ENCODE assay signal across 13 cellular contexts in the genomic region with DNA sequence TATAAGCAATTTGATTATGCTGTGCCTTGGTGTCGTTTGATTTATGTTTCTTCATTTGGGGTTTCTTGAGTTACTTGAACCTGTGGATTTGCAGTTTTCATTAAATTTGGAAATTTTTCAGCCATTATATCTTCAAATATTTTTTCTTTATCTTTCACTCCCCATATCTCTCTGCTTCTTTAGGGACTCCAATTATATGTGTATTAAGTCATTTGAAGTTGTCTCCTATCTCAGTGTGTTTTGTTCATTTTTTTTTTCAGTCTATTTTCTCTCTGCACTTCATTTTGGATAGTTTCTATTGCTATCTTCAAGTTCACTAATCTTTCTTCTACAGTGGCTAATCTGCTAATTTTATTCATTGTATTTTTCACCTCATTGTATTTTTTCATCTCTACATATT. TPM values are rescaled to one million over a fixed set of nuclear protein-coding genes. Genes with fewer than 3 reads are reported as not detected.
A peak's percentile ranks its signal among the peaks of the same experiment; 100 is the strongest.
DNase-seq lines count a peak whose midpoint lies in the region; ATAC-seq and TF ChIP-seq lines count a peak whose summit lies in the region.
"Had no signal": no experiment of that assay in that cellular context is flagged by ENCODE, and none has a peak within 500 bp of the region (broad histone marks: within the 10 kb centered on the region; RNA-seq: fewer than 3 reads in every experiment).

No MANE protein-coding gene starts in this region.

- TF ChIP-seq POLR2A in upper lobe of left lung (IDR thresholded peaks at IDR 0.05), result no peak

- no peak overlapping the region for H3K4me3 ChIP-seq in HEK293 (ENCODE audit: low read depth, low read length)
- no peak overlapping the region for H3K4me3 ChIP-seq in upper lobe of left lung
- H3K4me3 ChIP-seq in effector memory CD4-positive, alpha-beta T cell (ENCODE audit: insufficient read depth, low read depth, low read length, poor library complexity, severe bottlenecking), result no peak overlapping the region
- H3K4me3 ChIP-seq: BLaER1 had no signal

- peaks cover 26% of the 10 kb centered on the region for H3K4me1 Mint-ChIP-seq in activated T-cell treated with anti-CD3 and anti-CD28 coated beads, Interleukin-2, amount 50 U/mL, for 72 hours (ENCODE audit: low read depth)
- H3K4me1 Mint-ChIP-seq in endothelial cell (ENCODE audit: unreplicated experiment), result peaks cover 5% of the 10 kb centered on the region
- peaks cover 63 to 68% of the 10 kb centered on the region in 2 donors for H3K4me1 Mint-ChIP-seq in natural killer cell treated with Interleukin-12 subunit alpha and Interleukin-12 subunit beta and Interleukin-15 and Interleukin-18, amount 100 ng/mL, for 72 hours (ENCODE audit: low read depth in 2 of 2)

- no peak overlapping the region for H3K27ac ChIP-seq in HEK293 (ENCODE audit: extremely low read depth, low read depth, low read length)
- H3K27ac ChIP-seq in upper lobe of left lung, result no peak overlapping the region
- no peak overlapping the region for H3K27ac ChIP-seq in effector memory CD4-positive, alpha-beta T cell (ENCODE audit: insufficient read depth, low read length, poor library complexity, severe bottlenecking)
- H3K27ac ChIP-seq: 22Rv1, BLaER1 had no signal

- POLR2A ChIA-PET in HEK293 (lab: Yijun Ruan, JAX), result no interaction called here

- H3K4me3 Mint-ChIP-seq in activated T-cell treated with anti-CD3 and anti-CD28 coated beads, Interleukin-2, amount 50 U/mL, for 72 hours, result no peak overlapping the region
- peak overlapping the region; percentile 21 for H3K4me3 Mint-ChIP-seq in endothelial cell (ENCODE audit: unreplicated experiment)
- peak overlapping the region; percentile 0 for H3K4me3 Mint-ChIP-seq in natural killer cell treated with Interleukin-12 subunit alpha and Interleukin-12 subunit beta and Interleukin-15 and Interleukin-18, amount 100 ng/mL, for 72 hours
- H3K4me3 Mint-ChIP-seq: CD14-positive monocyte, H9 had no signal

- 93 to 100% methylated on average over 1 of the region's 1 CpG for WGBS in upper lobe of left lung, 2 donors

- no peak for TF ChIP-seq EP300 in upper lobe of left lung (IDR thresholded peaks at IDR 0.05)

- no peaks in the 10 kb centered on the region for H3K27me3 Mint-ChIP-seq in activated T-cell treated with anti-CD3 and anti-CD28 coated beads, Interleukin-2, amount 50 U/mL, for 72 hours (ENCODE audit: low read depth)
- H3K27me3 Mint-ChIP-seq in endothelial cell (ENCODE audit: unreplicated experiment), result peaks cover 2% of the 10 kb centered on the region
- no peaks in the 10 kb centered on the region for H3K27me3 Mint-ChIP-seq in natural killer cell treated with Interleukin-12 subunit alpha and Interleukin-12 subunit beta and Interleukin-15 and Interleukin-18, amount 100 ng/mL, for 72 hours

- TF ChIP-seq CTCF in HEK293 (tag by site-specific recombination; IDR thresholded peaks at IDR 0.05) (no peak), endothelial cell (IDR thresholded peaks at IDR 0.05; ENCODE audit: unreplicated experiment) (no peak), upper lobe of left lung (IDR thresholded peaks at IDR 0.05) (no peak)

- H3K9me3 ChIP-seq in HEK293 (ENCODE audit: control insufficient read depth, insufficient read depth, low read depth, low read length) (no peaks in the 10 kb centered on the region; the same call in 1 of the 2 replicates), upper lobe of left lung (no peaks in the 10 kb centered on the region)
- no peaks in the 10 kb centered on the region for H3K9me3 ChIP-seq in effector memory CD4-positive, alpha-beta T cell (ENCODE audit: control insufficient read depth, low read length)

- CTCF ChIA-PET in HEK293 (lab: Yijun Ruan, JAX), result no interaction called here

- no peaks in the 10 kb centered on the region for H3K36me3 ChIP-seq in HEK293 (ENCODE audit: control insufficient read depth in 2 of 2, insufficient read depth in 1 of 2, low read length in 2 of 2)
- H3K36me3 ChIP-seq in upper lobe of left lung, result no peaks in the 10 kb centered on the region
- H3K36me3 ChIP-seq in effector memory CD4-positive, alpha-beta T cell (ENCODE audit: control insufficient read depth, insufficient read depth, low read length), result peaks cover 45% of the 10 kb centered on the region

- peaks cover 30 to 60% of the 10 kb centered on the region in 2 donors for H3K36me3 Mint-ChIP-seq in activated T-cell treated with anti-CD3 and anti-CD28 coated beads, Interleukin-2, amount 50 U/mL, for 72 hours (ENCODE audit: insufficient read depth in 2 of 2)
- peaks cover 33% of the 10 kb centered on the region for H3K36me3 Mint-ChIP-seq in endothelial cell (ENCODE audit: low read depth, unreplicated experiment)
- peaks cover 63% of the 10 kb centered on the region for H3K36me3 Mint-ChIP-seq in natural killer cell treated with Interleukin-12 subunit alpha and Interleukin-12 subunit beta and Interleukin-15 and Interleukin-18, amount 100 ng/mL, for 72 hours

- no peak for DNase-seq in activated T-cell treated with anti-CD3 and anti-CD28 coated beads, Interleukin-2, amount 50 U/mL, for 72 hours
- DNase-seq in activated T-cell treated with anti-CD3 and anti-CD28 coated beads for 4 hours (no peak), endothelial cell (ENCODE audit: low spot score) (no peak), upper lobe of left lung (no peak), CD1c-positive myeloid dendritic cell (ENCODE audit: extremely low spot score) (no peak)
- no peak for DNase-seq in natural killer cell treated with Interleukin-12 subunit alpha and Interleukin-12 subunit beta and Interleukin-15 and Interleukin-18, amount 100 ng/mL, for 72 hours (ENCODE audit: low spot score)
- no peak for DNase-seq in effector memory CD4-positive, alpha-beta T cell
- DNase-seq: Caco-2, H9 had no signal

- H3K4me1 ChIP-seq in HEK293 (ENCODE audit: control insufficient read depth, insufficient read depth, low read length) (no peaks in the 10 kb centered on the region), upper lobe of left lung (peaks cover 0 to 9% (median 4%) of the 10 kb centered on the region in 4 donors)
- no peaks in the 10 kb centered on the region for H3K4me1 ChIP-seq in effector memory CD4-positive, alpha-beta T cell (ENCODE audit: control insufficient read depth, insufficient read depth, low read length, poor library complexity, severe bottlenecking)
- H3K4me1 ChIP-seq: BLaER1, Caco-2 had no signal

- peaks cover 13 to 14% of the 10 kb centered on the region in 2 donors for H3K9me3 Mint-ChIP-seq in activated T-cell treated with anti-CD3 and anti-CD28 coated beads, Interleukin-2, amount 50 U/mL, for 72 hours
- H3K9me3 Mint-ChIP-seq in endothelial cell (ENCODE audit: unreplicated experiment), result no peaks in the 10 kb centered on the region
- H3K9me3 Mint-ChIP-seq in natural killer cell treated with Interleukin-12 subunit alpha and Interleukin-12 subunit beta and Interleukin-15 and Interleukin-18, amount 100 ng/mL, for 72 hours, result peaks cover 11% of the 10 kb centered on the region

- no peak for ATAC-seq in activated T-cell treated with anti-CD3 and anti-CD28 coated beads, Interleukin-2, amount 50 U/mL, for 72 hours (replicated peaks in 1 of 2)
- no peak for ATAC-seq in natural killer cell treated with Interleukin-12 subunit alpha and Interleukin-12 subunit beta and Interleukin-15 and Interleukin-18, amount 100 ng/mL, for 72 hours
- no peak for ATAC-seq in upper lobe of left lung (ENCODE audit: low FRiP score in 2 of 2)

- no peaks in the 10 kb centered on the region for H3K27me3 ChIP-seq in upper lobe of left lung
- no peaks in the 10 kb centered on the region for H3K27me3 ChIP-seq in effector memory CD4-positive, alpha-beta T cell (replicated peaks; ENCODE audit: control insufficient read depth, insufficient read depth, low read length, poor library complexity, severe bottlenecking)
- H3K27me3 ChIP-seq: BLaER1 had no signal

- peak overlapping the region; percentile 48 for H3K27ac Mint-ChIP-seq in activated T-cell treated with anti-CD3 and anti-CD28 coated beads, Interleukin-2, amount 50 U/mL, for 72 hours
- no peak overlapping the region for H3K27ac Mint-ChIP-seq in endothelial cell (ENCODE audit: unreplicated experiment)
- H3K27ac Mint-ChIP-seq in natural killer cell treated with Interleukin-12 subunit alpha and Interleukin-12 subunit beta and Interleukin-15 and Interleukin-18, amount 100 ng/mL, for 72 hours, result peak overlapping the region; percentile 31 to 72
- H3K27ac Mint-ChIP-seq: H9 had no signal

TF ChIP-seq in HEK293, 187 proteins besides CTCF, POLR2A, EP300 and RAD21:
- TF ChIP-seq ZNF350 (tag by site-specific recombination; IDR thresholded peaks at IDR 0.05) (no peak), ZNF133 (tag by site-specific recombination; IDR thresholded peaks at IDR 0.05) (peak; percentile 87), SETDB1 (IDR thresholded peaks at IDR 0.05; ENCODE audit: insufficient read length, low read length) (peak; percentile 53), REPIN1 (tag by site-specific recombination; IDR thresholded peaks at IDR 0.05; ENCODE audit: low read depth) (no peak)

RNA-seq across cellular contexts. Expression of gene RTRAF, which starts 29.4 kb away (rescaled TPM):
- 100 to 1,000 TPM; 191 to 207 TPM for total RNA-seq in activated T-cell treated with anti-CD3 and anti-CD28 coated beads, Interleukin-2, amount 50 U/mL, for 72 hours
- total RNA-seq in endothelial cell (ENCODE audit: unreplicated experiment) (260 TPM), upper lobe of left lung (100 to 1,000 TPM in 2 of 6 donors, 10 to 100 TPM in 3, 1 to 10 TPM in 1; 7.3 to 116 (median 62.0) TPM)
- total RNA-seq in natural killer cell treated with Interleukin-12 subunit alpha and Interleukin-12 subunit beta and Interleukin-15 and Interleukin-18, amount 100 ng/mL, for 72 hours, result 100 to 1,000 TPM; 146 to 160 TPM

Comparison
In these comparisons a context has a peak if more than half of its experiments do, and no peak if none do; other contexts are left out.
1. H3K4me3 Mint-ChIP-seq: peak in endothelial cell (single experiment) and natural killer cell treated with Interleukin-12 subunit alpha and Interleukin-12 subunit beta and Interleukin-15 and Interleukin-18, amount 100 ng/mL, for 72 hours (single experiment); none in activated T-cell treated with anti-CD3 and anti-CD28 coated beads, Interleukin-2, amount 50 U/mL, for 72 hours (0 of 2).